8 cellular contexts compared by ENCODE assay signal in the genomic region with DNA sequence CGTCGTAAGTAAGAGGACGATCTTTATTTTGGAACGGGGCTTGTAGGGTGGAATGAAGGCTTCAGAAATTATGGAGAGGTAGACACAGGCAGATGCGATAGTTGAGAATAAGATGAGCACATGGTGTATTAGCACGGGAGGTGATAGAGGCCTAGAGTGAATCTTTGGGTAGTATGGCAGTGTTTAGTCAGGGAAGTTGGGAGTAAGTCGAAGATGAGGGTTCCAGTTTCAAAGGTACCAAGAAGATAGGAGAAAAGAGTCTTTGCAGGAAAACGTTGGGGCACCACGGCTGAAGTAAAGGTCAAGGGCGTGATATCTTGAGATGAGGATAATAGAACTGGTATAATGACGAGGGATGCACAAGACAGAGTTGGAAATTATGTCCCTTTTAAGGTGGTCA. TPM values are rescaled to one million over a fixed set of nuclear protein-coding genes. Genes with fewer than 3 reads are reported as not detected.
DNase-seq lines count a peak whose midpoint lies in the region; TF ChIP-seq lines count a peak whose summit lies in the region.

No MANE protein-coding gene starts in this region.

- intact Hi-C loops in CD4-positive, alpha-beta memory T cell (cut with micrococcal nuclease), result no loop called here

- H3K4me3 Mint-ChIP-seq in CD4-positive, alpha-beta memory T cell, result peak overlapping the region; percentile 99 to 100 (median 100)
- H3K4me3 Mint-ChIP-seq in nephron, result peak overlapping the region; percentile 99 to 100 (median 100)

- H3K9me3 ChIP-seq in CD4-positive, alpha-beta memory T cell (ENCODE audit: control insufficient read depth in 1 of 2, low read length in 2 of 2), result no peaks in the 10 kb centered on the region
- H3K9me3 ChIP-seq in MG63, result no peaks in the 10 kb centered on the region

- peak overlapping the region; percentile 66 to 89 for H3K4me3 ChIP-seq in CD4-positive, alpha-beta memory T cell (ENCODE audit: low read length in 2 of 2)
- peak overlapping the region; percentile 95 for H3K4me3 ChIP-seq in MG63

- CTCF ChIA-PET in CD4-positive, alpha-beta memory T cell (lab: Charles Lee; ENCODE audit: partially characterized antibody), result no interaction called here

- peak overlapping the region; percentile 93 to 100 (median 99) for H3K27ac Mint-ChIP-seq in CD4-positive, alpha-beta memory T cell
- peak overlapping the region; percentile 81 to 98 (median 97) for H3K27ac Mint-ChIP-seq in nephron

- no peak for TF ChIP-seq CTCF in nephron (IDR thresholded peaks at IDR 0.05; ENCODE audit: unreplicated experiment in 3 of 3)

- peak overlapping the region; percentile 86 for H3K27ac ChIP-seq in CD4-positive, alpha-beta memory T cell (ENCODE audit: low read depth, low read length)
- H3K27ac ChIP-seq in substantia nigra (ENCODE audit: low read depth, low read length, poor library complexity, severe bottlenecking), result no peak overlapping the region

- no peaks in the 10 kb centered on the region for H3K9me3 Mint-ChIP-seq in CD4-positive, alpha-beta memory T cell
- no peaks in the 10 kb centered on the region for H3K9me3 Mint-ChIP-seq in nephron

- H3K36me3 ChIP-seq in CD4-positive, alpha-beta memory T cell (ENCODE audit: insufficient read depth, low read length), result peaks cover 8% of the 10 kb centered on the region
- peaks cover 19% of the 10 kb centered on the region for H3K36me3 ChIP-seq in MG63

- POLR2A ChIA-PET in CD4-positive, alpha-beta memory T cell (lab: Charles Lee; ENCODE audit: partially characterized antibody), result no interaction called here

- peaks cover 26 to 47% (median 38%) of the 10 kb centered on the region in 4 donors for H3K4me1 Mint-ChIP-seq in CD4-positive, alpha-beta memory T cell
- peaks cover 31% of the 10 kb centered on the region for H3K4me1 Mint-ChIP-seq in nephron

- H3K4me1 ChIP-seq in CD4-positive, alpha-beta memory T cell (ENCODE audit: insufficient read depth, low read length), result peaks cover 37% of the 10 kb centered on the region

- H3K27me3 Mint-ChIP-seq in CD4-positive, alpha-beta memory T cell, result peaks cover 0 to 3% of the 10 kb centered on the region in 2 donors
- H3K27me3 Mint-ChIP-seq in nephron (ENCODE audit: low read depth), result peaks cover 3% of the 10 kb centered on the region

- no peaks in the 10 kb centered on the region for H3K27me3 ChIP-seq in CD4-positive, alpha-beta memory T cell (ENCODE audit: insufficient read depth, low read length)
- H3K27me3 ChIP-seq in MG63, result no peaks in the 10 kb centered on the region

- no peak for DNase-seq in CD4-positive, alpha-beta memory T cell
- DNase-seq in MG63, result no peak
- peak; percentile 21 for DNase-seq in dermis blood vessel endothelial cell
- no peak for DNase-seq in substantia nigra (lab: John Stamatoyannopoulos, UW)
- DNase-seq in NCI-H510A (lab: John Stamatoyannopoulos, UW), result no peak
- no peak for DNase-seq in HuH-7 (ENCODE audit: low spot score)
- DNase-seq in activated CD4-positive, alpha-beta T cell treated with anti-CD3 and anti-CD28 coated beads, Interleukin-2, amount 50 U/mL, for 1 hour, result no peak

- H3K36me3 Mint-ChIP-seq in CD4-positive, alpha-beta memory T cell, result peaks cover 27 to 34% of the 10 kb centered on the region in 2 donors
- peaks cover 28% of the 10 kb centered on the region for H3K36me3 Mint-ChIP-seq in nephron (ENCODE audit: low read depth)

RNA-seq across cellular contexts. Expression of a gene that starts 0.7 kb away (rescaled TPM):
- 10 to 100 TPM; 67.6 to 78.0 TPM for total RNA-seq in CD4-positive, alpha-beta memory T cell
- polyA plus RNA-seq in CD4-positive, alpha-beta memory T cell, result 10 to 100 TPM; 31.0 to 42.1 TPM
- total RNA-seq in MG63 (2014; rRNA removed; shearing (Covaris generic); ENCODE audit: low replicate concordance), result 14.3 and 24.6 TPM in 2 replicates
- total RNA-seq in dermis blood vessel endothelial cell, result 56.6 and 63.1 TPM in 2 replicates
